In the genomic region with DNA sequence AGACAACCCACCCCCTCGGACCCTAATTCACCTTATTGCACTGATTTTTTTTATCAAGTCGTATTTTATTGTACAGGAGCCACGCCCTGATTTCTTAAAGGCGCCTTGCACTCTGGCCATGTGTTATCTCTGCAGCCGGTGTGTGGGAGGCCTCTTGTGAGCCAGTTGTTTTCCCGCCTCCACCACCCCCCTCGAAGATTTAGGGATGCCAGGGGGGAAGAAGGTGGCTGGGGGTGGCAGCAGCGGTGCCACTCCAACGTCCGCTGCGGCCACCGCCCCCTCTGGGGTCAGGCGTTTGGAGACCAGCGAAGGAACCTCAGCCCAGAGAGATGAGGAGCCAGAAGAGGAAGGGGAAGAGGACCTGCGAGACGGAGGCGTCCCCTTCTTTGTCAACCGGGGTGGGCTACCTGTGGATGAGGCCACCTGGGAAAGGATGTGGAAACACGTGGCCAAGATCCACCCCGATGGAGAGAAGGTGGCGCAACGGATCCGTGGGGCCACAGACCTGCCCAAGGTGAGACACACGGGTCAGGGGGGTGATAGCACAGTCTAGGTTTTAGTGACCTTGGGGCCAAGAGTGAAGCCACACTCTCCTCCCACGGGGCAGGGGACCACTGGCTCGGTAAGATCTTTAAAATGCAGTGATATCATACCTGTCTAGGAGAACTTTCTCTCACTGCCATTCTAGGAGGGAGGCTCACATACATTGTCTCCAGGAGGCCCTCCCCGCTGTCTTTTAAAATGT, we compare ENCODE assay signal across 8 cellular contexts. TPM values are rescaled to one million over a fixed set of nuclear protein-coding genes. Genes with fewer than 3 reads are reported as not detected.
DNase-seq lines count a peak whose midpoint lies in the region; ATAC-seq, FAIRE-seq and TF ChIP-seq lines count a peak whose summit lies in the region.

No MANE protein-coding gene starts in this region.

- H3K36me3 ChIP-seq in GM12878 (ENCODE audit: control insufficient read depth in 2 of 2, insufficient read depth in 2 of 2, low read length in 1 of 2): no peaks in the 10 kb centered on the region

- in situ Hi-C loops in GM12878 (cut with MboI): no loop called here

- no peak for FAIRE-seq in GM12878 (lab: Jason Lieb, UNC)

- RAD21 ChIA-PET in GM12878 (lab: Charles Lee; ENCODE audit: unreplicated experiment): no interaction called here

- H3K9me3 ChIP-seq in GM12878 (replicated peaks; ENCODE audit: control insufficient read depth, insufficient read depth, low read length): no peaks in the 10 kb centered on the region

- TF ChIP-seq CTCF in GM12878 (IDR thresholded peaks at IDR 0.05 in 2 of 3, conservative IDR thresholded peaks at IDR 0.05 in 1 of 3; ENCODE audit: control insufficient read depth in 2 of 3, extremely low read depth in 1 of 3, insufficient read depth in 1 of 3, low read depth in 3 of 3, low read length in 3 of 3): no peak

- ATAC-seq in GM12878 (no peak), left lobe of liver (no peak), HG02798 (IDR thresholded peaks at IDR 0.05; ENCODE audit: poor library complexity, unreplicated experiment) (no peak)

- no peaks in the 10 kb centered on the region for H4K20me1 ChIP-seq in GM12878 (ENCODE audit: control insufficient read depth, insufficient read depth)

- peak; percentile 7 for DNase-seq in NCI-H82 (lab: John Stamatoyannopoulos, UW)
- DNase-seq in NCI-H82 treated with DMSO at 0.1 percent for 48 hours (lab: John Stamatoyannopoulos, UW; ENCODE audit: unreplicated experiment): no peak
- no peak for DNase-seq in GM12878 (ENCODE audit: low read depth, low spot score)
- peak; percentile 41 for DNase-seq in left lobe of liver (ENCODE audit: low spot score)
- DNase-seq in substantia nigra (lab: John Stamatoyannopoulos, UW): no peak
- DNase-seq in stimulated activated CD4-positive, alpha-beta T cell treated with anti-CD3 and anti-CD28 coated beads, Interleukin-2, amount 100 ng/mL, for 48 hours: no peak
- DNase-seq in SKM-1 treated with dmso at 0.1 percent for 144 hours (lab: John Stamatoyannopoulos, UW; ENCODE audit: unreplicated experiment): no peak

- H3K27me3 ChIP-seq in GM12878 (replicated peaks in 1 of 2; ENCODE audit: control insufficient read depth in 2 of 2, insufficient read depth in 2 of 2, low read length in 1 of 2): peaks cover 2 to 7% of the 10 kb centered on the region in 2 experiments

- H3K27ac ChIP-seq in GM12878 (ENCODE audit: control insufficient read depth, insufficient read depth): no peak overlapping the region
- H3K27ac ChIP-seq in substantia nigra (ENCODE audit: low read depth, low read length, poor library complexity, severe bottlenecking): peak overlapping the region; percentile 89

- POLR2A ChIA-PET in GM12878 (lab: Charles Lee): no interaction called here

- no TSS peak for BruUV-seq in GM12878 (replicated peaks; lab: Mats Ljungman, UMichigan)

- SMC1A ChIA-PET in GM12878 (lab: Charles Lee; ENCODE audit: uncharacterized antibody, unreplicated experiment): no interaction called here

- CTCF ChIA-PET in GM12878 (lab: Yijun Ruan, JAX): no interaction called here

- no peak for TF ChIP-seq EP300 in GM12878 (IDR thresholded peaks at IDR 0.05; ENCODE audit: borderline replicate concordance in 1 of 2, control insufficient read depth in 1 of 2, low read depth in 2 of 2, low read length in 2 of 2)

- H3K4me3 ChIP-seq in GM12878: peak overlapping the region; percentile 71; the same call in 1 of the 2 replicates

- 55% methylated on average over 27 of the region's 27 CpGs for WGBS in GM12878 (ENCODE audit: insufficient coverage, insufficient replicate concordance, low lambda C conversion rate, missing lambda C conversion rate)

- peaks cover 1% of the 10 kb centered on the region for H3K4me1 ChIP-seq in GM12878 (ENCODE audit: control insufficient read depth, insufficient read depth, low read length)

- H2AFZ ChIP-seq in GM12878 (ENCODE audit: control insufficient read depth, low read depth, low read length): no peak overlapping the region

- no peak for TF ChIP-seq RAD21 in GM12878 (IDR thresholded peaks at IDR 0.05; ENCODE audit: insufficient read depth, low read depth, low read length)

- no peak for TF ChIP-seq POLR2A in GM12878 (IDR thresholded peaks at IDR 0.05; ENCODE audit: low read depth, low read length)

- no peak overlapping the region for H3K9ac ChIP-seq in GM12878 (ENCODE audit: control insufficient read depth, insufficient read depth, low read length)

- intact Hi-C loops in GM12878 (cut with micrococcal nuclease; ENCODE audit: unreplicated experiment): loop anchor here (5.0 kb wide), 1 partner anchor 50 kb away; the partner anchor contains the start of gene ANGEL1

- H3K79me2 ChIP-seq in GM12878 (ENCODE audit: control insufficient read depth, insufficient read depth, low read length): no peaks in the 10 kb centered on the region

- peak overlapping the region; percentile 78 for H3K4me2 ChIP-seq in GM12878 (ENCODE audit: control insufficient read depth, insufficient read depth)

TF ChIP-seq in GM12878, 131 proteins besides CTCF, POLR2A, EP300 and RAD21 (continues in another document):
- TF ChIP-seq, protein P1, sequence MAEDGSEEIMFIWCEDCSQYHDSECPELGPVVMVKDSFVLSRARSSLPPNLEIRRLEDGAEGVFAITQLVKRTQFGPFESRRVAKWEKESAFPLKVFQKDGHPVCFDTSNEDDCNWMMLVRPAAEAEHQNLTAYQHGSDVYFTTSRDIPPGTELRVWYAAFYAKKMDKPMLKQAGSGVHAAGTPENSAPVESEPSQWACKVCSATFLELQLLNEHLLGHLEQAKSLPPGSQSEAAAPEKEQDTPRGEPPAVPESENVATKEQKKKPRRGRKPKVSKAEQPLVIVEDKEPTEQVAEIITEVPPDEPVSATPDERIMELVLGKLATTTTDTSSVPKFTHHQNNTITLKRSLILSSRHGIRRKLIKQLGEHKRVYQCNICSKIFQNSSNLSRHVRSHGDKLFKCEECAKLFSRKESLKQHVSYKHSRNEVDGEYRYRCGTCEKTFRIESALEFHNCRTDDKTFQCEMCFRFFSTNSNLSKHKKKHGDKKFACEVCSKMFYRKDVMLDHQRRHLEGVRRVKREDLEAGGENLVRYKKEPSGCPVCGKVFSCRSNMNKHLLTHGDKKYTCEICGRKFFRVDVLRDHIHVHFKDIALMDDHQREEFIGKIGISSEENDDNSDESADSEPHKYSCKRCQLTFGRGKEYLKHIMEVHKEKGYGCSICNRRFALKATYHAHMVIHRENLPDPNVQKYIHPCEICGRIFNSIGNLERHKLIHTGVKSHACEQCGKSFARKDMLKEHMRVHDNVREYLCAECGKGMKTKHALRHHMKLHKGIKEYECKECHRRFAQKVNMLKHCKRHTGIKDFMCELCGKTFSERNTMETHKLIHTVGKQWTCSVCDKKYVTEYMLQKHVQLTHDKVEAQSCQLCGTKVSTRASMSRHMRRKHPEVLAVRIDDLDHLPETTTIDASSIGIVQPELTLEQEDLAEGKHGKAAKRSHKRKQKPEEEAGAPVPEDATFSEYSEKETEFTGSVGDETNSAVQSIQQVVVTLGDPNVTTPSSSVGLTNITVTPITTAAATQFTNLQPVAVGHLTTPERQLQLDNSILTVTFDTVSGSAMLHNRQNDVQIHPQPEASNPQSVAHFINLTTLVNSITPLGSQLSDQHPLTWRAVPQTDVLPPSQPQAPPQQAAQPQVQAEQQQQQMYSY (CRISPR knock-in tag; IDR thresholded peaks at IDR 0.05): no peak
- TF ChIP-seq WRNIP1 (IDR thresholded peaks at IDR 0.05; ENCODE audit: borderline replicate concordance, low read depth, low read length) (no peak), SPI1 (IDR thresholded peaks at IDR 0.05; ENCODE audit: borderline replicate concordance, insufficient read depth, low read depth, low read length) (no peak), ZNF622 (IDR thresholded peaks at IDR 0.05) (no peak)

RNA-seq across cellular contexts. Expression of gene VASH1, which starts 1.5 kb away (rescaled TPM):
- total RNA-seq in GM12878 (2013; cell fraction: nucleolus; rRNA removed): 1.0 and 1.9 TPM in 2 replicates
- 0.40 and 0.49 TPM in 2 replicates for total RNA-seq in GM12878 (2014; rRNA removed)
- total RNA-seq in GM12878 (2014; rRNA removed; fragmentation: Illumina TruSeq; extraction: Trizol): 0.54 and 0.78 TPM in 2 replicates
- total RNA-seq in GM12878 (2021): 2.3 and 2.4 TPM in 2 replicates
- polyA plus RNA-seq in GM12878 (2011; ENCODE audit: low read depth): 0.72 TPM
- polyA plus RNA-seq in GM12878 (2011; rRNA removed): 0.29 and 0.67 TPM in 2 replicates
- polyA plus RNA-seq in GM12878 (2011; cell fraction: cytosol; rRNA removed): 0.67 and 0.70 TPM in 2 replicates
- polyA plus RNA-seq in GM12878 (2011; cell fraction: nucleus; rRNA removed): 3.3 and 3.8 TPM in 2 replicates
- 1.6 and 1.8 TPM in 2 replicates for polyA plus RNA-seq in GM12878 (2012)
- polyA plus RNA-seq in GM12878 (2014; fragmentation: Illumina TruSeq; extraction: Trizol): 0.98 and 1.2 TPM in 2 replicates
- under 1 TPM; 0.06 to 0.35 TPM for polyA plus RNA-seq in GM12878 (2014; fragmentation: Nextera tagmentation; extraction: Ambion mirVana)
- 1.7 and 1.9 TPM in 2 replicates for polyA plus RNA-seq in GM12878 (2014; rRNA removed)
- under 1 TPM; 0.45 to 0.52 TPM for polyA plus RNA-seq in GM12878 (2016; fragmentation: Nextera tagmentation; extraction: Ambion mirVana)
- 0.29 and 1.5 TPM in 2 replicates for polyA minus RNA-seq in GM12878 (2011; rRNA and poly(A)+ RNA removed)
- not detected in 2 replicates for polyA minus RNA-seq in GM12878 (2011; cell fraction: cytosol; rRNA and poly(A)+ RNA removed)
- polyA minus RNA-seq in GM12878 (2011; cell fraction: nucleus; rRNA and poly(A)+ RNA removed): 0.36 and 1.4 TPM in 2 replicates
- 3.0 TPM for total RNA-seq in left lobe of liver

RNA-seq across cellular contexts. Expression of gene ANGEL1, which starts 49.9 kb away (rescaled TPM):
- 59.6 and 65.0 TPM in 2 replicates for total RNA-seq in GM12878 (2013; cell fraction: nucleolus; rRNA removed)
- total RNA-seq in GM12878 (2014; rRNA removed): 7.4 and 11.1 TPM in 2 replicates
- 9.1 and 9.4 TPM in 2 replicates for total RNA-seq in GM12878 (2014; rRNA removed; fragmentation: Illumina TruSeq; extraction: Trizol)
- total RNA-seq in GM12878 (2021): 17.2 and 17.8 TPM in 2 replicates
- polyA plus RNA-seq in GM12878 (2011; ENCODE audit: low read depth): 6.4 TPM
- 25.6 and 29.7 TPM in 2 replicates for polyA plus RNA-seq in GM12878 (2011; rRNA removed)
- 22.6 and 24.1 TPM in 2 replicates for polyA plus RNA-seq in GM12878 (2011; cell fraction: cytosol; rRNA removed)
- polyA plus RNA-seq in GM12878 (2011; cell fraction: nucleus; rRNA removed): 64.3 and 69.8 TPM in 2 replicates
- 7.9 and 8.7 TPM in 2 replicates for polyA plus RNA-seq in GM12878 (2012)
- polyA plus RNA-seq in GM12878 (2014; fragmentation: Illumina TruSeq; extraction: Trizol): 18.4 and 19.4 TPM in 2 replicates
- 1 to 10 TPM; 1.7 to 2.8 TPM for polyA plus RNA-seq in GM12878 (2014; fragmentation: Nextera tagmentation; extraction: Ambion mirVana)
- 13.9 and 17.6 TPM in 2 replicates for polyA plus RNA-seq in GM12878 (2014; rRNA removed)
- polyA plus RNA-seq in GM12878 (2016; fragmentation: Nextera tagmentation; extraction: Ambion mirVana): 10 to 100 TPM; 11.8 to 12.8 TPM
- polyA minus RNA-seq in GM12878 (2011; rRNA and poly(A)+ RNA removed): 19.4 and 29.2 TPM in 2 replicates
- polyA minus RNA-seq in GM12878 (2011; cell fraction: cytosol; rRNA and poly(A)+ RNA removed): 4.3 and 5.3 TPM in 2 replicates
- polyA minus RNA-seq in GM12878 (2011; cell fraction: nucleus; rRNA and poly(A)+ RNA removed): 16.1 and 28.8 TPM in 2 replicates
- 22.2 TPM for total RNA-seq in left lobe of liver

Comparison
In these comparisons a context has a peak if more than half of its experiments do, and no peak if none do; other contexts are left out.
1. DNase-seq: peak in NCI-H82 (single experiment) and left lobe of liver (single experiment); none in NCI-H82 treated with DMSO at 0.1 percent for 48 hours (single experiment), GM12878 (single experiment), substantia nigra (0 of 49), stimulated activated CD4-positive, alpha-beta T cell treated with anti-CD3 and anti-CD28 coated beads, Interleukin-2, amount 100 ng/mL, for 48 hours (0 of 2) and SKM-1 treated with dmso at 0.1 percent for 144 hours (single experiment).